Comparison of ENCODE assay signal across 22 cellular contexts in the genomic region with DNA sequence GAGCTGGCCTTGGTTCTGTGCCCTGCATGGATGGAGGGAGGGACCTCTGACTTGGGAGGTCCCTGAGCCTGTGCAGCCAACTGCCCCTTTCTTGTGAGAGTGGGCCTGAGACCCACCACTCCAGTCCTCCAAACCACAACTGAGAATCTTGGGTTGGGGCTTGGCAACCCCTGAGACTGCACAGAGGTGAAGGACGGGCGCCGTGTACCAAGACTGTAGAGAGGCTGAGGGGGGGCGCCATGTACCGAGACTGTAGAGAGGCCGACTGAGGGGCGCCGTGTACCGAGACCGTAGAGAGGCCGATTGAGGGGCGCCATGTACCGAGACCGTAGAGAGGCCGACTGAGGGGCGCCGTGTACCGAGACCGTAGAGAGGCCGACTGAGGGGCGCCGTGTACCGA. TPM values are rescaled to one million over a fixed set of nuclear protein-coding genes. Genes with fewer than 3 reads are reported as not detected.
"Had no signal": no experiment of that assay in that cellular context is flagged by ENCODE, and none has a peak within 500 bp of the region (broad histone marks: within the 10 kb centered on the region; RNA-seq: fewer than 3 reads in every experiment).

No MANE protein-coding gene starts in this region.

- H3K27ac Mint-ChIP-seq: activated CD4-positive, alpha-beta memory T cell treated with anti-CD3 and anti-CD28 coated beads, Interleukin-2, amount 10 ng/mL, durations not matched to agents 7 days and 5 days; activated CD4-positive, alpha-beta T cell treated with anti-CD3 and anti-CD28 coated beads, Interleukin-2, amount 10 ng/mL, durations not matched to agents 7 days and 5 days; activated naive CD4-positive, alpha-beta T cell treated with anti-CD3 and anti-CD28 coated beads, Interleukin-2, amount 50 U/mL, for 24 hours; activated T-helper 2 cell treated with anti-CD3 and anti-CD28 coated beads, Interferon-gamma antibody, Interleukin-2, Interleukin-4, amounts not matched to agents 10 μg/mL and 5 μg/mL and 100 μg/mL, durations not matched to agents 14 hours and 24 hours and 36 hours had no signal

- H3K4me3 Mint-ChIP-seq: activated CD4-positive, alpha-beta memory T cell treated with anti-CD3 and anti-CD28 coated beads, Interleukin-2, amount 10 ng/mL, durations not matched to agents 7 days and 5 days; activated CD4-positive, alpha-beta T cell treated with anti-CD3 and anti-CD28 coated beads, Interleukin-2, amount 10 ng/mL, durations not matched to agents 7 days and 5 days; activated naive CD4-positive, alpha-beta T cell treated with anti-CD3 and anti-CD28 coated beads, Interleukin-2, amount 50 U/mL, for 24 hours had no signal

- H3K27me3 ChIP-seq: adrenal gland, MG63 had no signal

- H3K9me3 ChIP-seq: adrenal gland, MG63 had no signal

- H3K4me3 ChIP-seq: adrenal gland, MG63 had no signal

- H3K4me1 Mint-ChIP-seq: activated CD4-positive, alpha-beta memory T cell treated with anti-CD3 and anti-CD28 coated beads, Interleukin-2, amount 10 ng/mL, durations not matched to agents 7 days and 5 days; activated CD4-positive, alpha-beta T cell treated with anti-CD3 and anti-CD28 coated beads, Interleukin-2, amount 10 ng/mL, durations not matched to agents 7 days and 5 days; activated naive CD4-positive, alpha-beta T cell treated with anti-CD3 and anti-CD28 coated beads, Interleukin-2, amount 50 U/mL, for 24 hours had no signal

- FAIRE-seq: RCC 7860, TTC549 had no signal

- H3K27ac ChIP-seq: adrenal gland, VCaP had no signal

- H3K9me3 Mint-ChIP-seq: activated naive CD4-positive, alpha-beta T cell treated with anti-CD3 and anti-CD28 coated beads, Interleukin-2, amount 50 U/mL, for 24 hours had no signal

- H3K27me3 Mint-ChIP-seq: activated CD4-positive, alpha-beta memory T cell treated with anti-CD3 and anti-CD28 coated beads, Interleukin-2, amount 10 ng/mL, durations not matched to agents 7 days and 5 days; activated CD4-positive, alpha-beta T cell treated with anti-CD3 and anti-CD28 coated beads, Interleukin-2, amount 10 ng/mL, durations not matched to agents 7 days and 5 days; activated naive CD4-positive, alpha-beta T cell treated with anti-CD3 and anti-CD28 coated beads, Interleukin-2, amount 50 U/mL, for 24 hours had no signal

- DNase-seq: activated CD4-positive, alpha-beta memory T cell treated with anti-CD3 and anti-CD28 coated beads, Interleukin-2, amount 10 ng/mL, durations not matched to agents 7 days and 5 days; activated CD4-positive, alpha-beta T cell treated with anti-CD3 and anti-CD28 coated beads, Interleukin-2, amount 10 ng/mL, durations not matched to agents 7 days and 5 days; activated CD4-positive, CD25-positive, alpha-beta regulatory T cell; activated naive CD4-positive, alpha-beta T cell; activated T-cell treated with anti-CD3 and anti-CD28 coated beads for 4 hours; activated T-cell treated with anti-CD3 and anti-CD28 coated beads, Interleukin-2, amount 50 U/mL, for 48 hours; adrenal gland; anterior cingulate cortex; MG63; NCI-H1105; NCI-H1436; NCI-H510A treated with DMSO at 0.1 percent for 48 hours; PC-3; SHP77 treated with DMSO at 0.1 percent for 48 hours; T-helper 2 cell; T1000 had no signal

- ATAC-seq: PC-3 had no signal

RNA-seq across cellular contexts. Expression of a gene that starts 59.3 kb away (rescaled TPM):
- total RNA-seq: activated CD4-positive, alpha-beta memory T cell treated with anti-CD3 and anti-CD28 coated beads, Interleukin-2, amount 10 ng/mL, durations not matched to agents 7 days and 5 days; activated CD4-positive, alpha-beta T cell treated with anti-CD3 and anti-CD28 coated beads, Interleukin-2, amount 10 ng/mL, durations not matched to agents 7 days and 5 days; activated CD8-positive, alpha-beta memory T cell treated with anti-CD3 and anti-CD28 coated beads for 36 hours; PC-3 had no signal
